ENCODE assay signal across 11 cellular contexts in genomic region chr6:129448965-129449364, GRCh38.
DNase-seq lines count a peak whose midpoint lies in the region; ATAC-seq lines count a peak whose summit lies in the region.
"Had no signal": no experiment of that assay in that cellular context is flagged by ENCODE, and none has a peak within 500 bp of the region (broad histone marks: within the 10 kb centered on the region; RNA-seq: fewer than 3 reads in every experiment).

No MANE protein-coding gene starts in this region.

- no peak overlapping the region for H3K27ac Mint-ChIP-seq in activated CD4-positive, alpha-beta T cell treated with anti-CD3 and anti-CD28 coated beads for 36 hours
- H3K27ac Mint-ChIP-seq in activated naive CD8-positive, alpha-beta T cell treated with anti-CD3 and anti-CD28 coated beads for 36 hours = peak overlapping the region; percentile 63
- H3K27ac Mint-ChIP-seq: activated CD4-positive, alpha-beta memory T cell treated with anti-CD3 and anti-CD28 coated beads for 36 hours had no signal

- H3K36me3 Mint-ChIP-seq in activated CD4-positive, alpha-beta T cell treated with anti-CD3 and anti-CD28 coated beads for 36 hours (ENCODE audit: low read depth) = peaks cover 3% of the 10 kb centered on the region
- H3K36me3 Mint-ChIP-seq in activated naive CD8-positive, alpha-beta T cell treated with anti-CD3 and anti-CD28 coated beads for 36 hours = peaks cover 21% of the 10 kb centered on the region
- H3K36me3 Mint-ChIP-seq: activated CD4-positive, alpha-beta memory T cell treated with anti-CD3 and anti-CD28 coated beads for 36 hours had no signal

- no peaks in the 10 kb centered on the region for H3K9me3 Mint-ChIP-seq in activated CD4-positive, alpha-beta T cell treated with anti-CD3 and anti-CD28 coated beads for 36 hours (ENCODE audit: low read depth)
- H3K9me3 Mint-ChIP-seq in activated naive CD8-positive, alpha-beta T cell treated with anti-CD3 and anti-CD28 coated beads for 36 hours = peaks cover 11% of the 10 kb centered on the region
- H3K9me3 Mint-ChIP-seq: activated CD4-positive, alpha-beta memory T cell treated with anti-CD3 and anti-CD28 coated beads for 36 hours had no signal

- CTCF ChIA-PET in activated CD4-positive, alpha-beta T cell treated with anti-CD3 and anti-CD28 coated beads for 36 hours (lab: Charles Lee) = no interaction called here

- no peak for DNase-seq in activated CD4-positive, alpha-beta T cell treated with anti-CD3 and anti-CD28 coated beads for 36 hours
- DNase-seq in activated CD4-positive, alpha-beta T cell treated with anti-CD3 and anti-CD28 coated beads, Interleukin-2, amount 50 U/mL, for 4 hours = no peak
- DNase-seq in activated naive CD8-positive, alpha-beta T cell treated with anti-CD3 and anti-CD28 coated beads for 36 hours = no peak
- no peak for DNase-seq in occipital lobe (lab: John Stamatoyannopoulos, UW)
- DNase-seq in Ammon's horn (ENCODE audit: low spot score) = no peak
- no peak for DNase-seq in NCI-H146 (lab: John Stamatoyannopoulos, UW)
- DNase-seq: activated CD4-positive, alpha-beta memory T cell treated with anti-CD3 and anti-CD28 coated beads for 36 hours; NCI-H1694; RPMI8226 had no signal

- ATAC-seq in activated CD4-positive, alpha-beta T cell treated with anti-CD3 and anti-CD28 coated beads for 36 hours = peak; percentile 92
- ATAC-seq in GM21447 (IDR thresholded peaks at IDR 0.05; ENCODE audit: unreplicated experiment) = peak; percentile 100
- peak; percentile 100 for ATAC-seq in HG03095 (IDR thresholded peaks at IDR 0.05; ENCODE audit: unreplicated experiment)

- no peak overlapping the region for H3K4me3 Mint-ChIP-seq in activated CD4-positive, alpha-beta T cell treated with anti-CD3 and anti-CD28 coated beads for 36 hours
- H3K4me3 Mint-ChIP-seq in activated naive CD8-positive, alpha-beta T cell treated with anti-CD3 and anti-CD28 coated beads for 36 hours = no peak overlapping the region
- H3K4me3 Mint-ChIP-seq: activated CD4-positive, alpha-beta memory T cell treated with anti-CD3 and anti-CD28 coated beads for 36 hours had no signal

- POLR2A ChIA-PET in activated CD4-positive, alpha-beta T cell treated with anti-CD3 and anti-CD28 coated beads for 36 hours (lab: Charles Lee) = no interaction called here

- peaks cover 76% of the 10 kb centered on the region for H3K4me1 Mint-ChIP-seq in activated CD4-positive, alpha-beta T cell treated with anti-CD3 and anti-CD28 coated beads for 36 hours
- H3K4me1 Mint-ChIP-seq in activated naive CD8-positive, alpha-beta T cell treated with anti-CD3 and anti-CD28 coated beads for 36 hours = peaks cover 68% of the 10 kb centered on the region

- intact Hi-C loops in activated CD4-positive, alpha-beta T cell treated with anti-CD3 and anti-CD28 coated beads for 36 hours (cut with DNase I, micrococcal nuclease) = loop anchor here (1.0 to 10.0 kb wide), 3 partner anchors 41 to 1964 kb away; no protein-coding TSS in a partner anchor

- no peaks in the 10 kb centered on the region for H3K27me3 Mint-ChIP-seq in activated CD4-positive, alpha-beta T cell treated with anti-CD3 and anti-CD28 coated beads for 36 hours
- H3K27me3 Mint-ChIP-seq in activated naive CD8-positive, alpha-beta T cell treated with anti-CD3 and anti-CD28 coated beads for 36 hours = no peaks in the 10 kb centered on the region
- H3K27me3 Mint-ChIP-seq: activated CD4-positive, alpha-beta memory T cell treated with anti-CD3 and anti-CD28 coated beads for 36 hours had no signal
